ENCODE assay signal across 23 cellular contexts in the genomic region with DNA sequence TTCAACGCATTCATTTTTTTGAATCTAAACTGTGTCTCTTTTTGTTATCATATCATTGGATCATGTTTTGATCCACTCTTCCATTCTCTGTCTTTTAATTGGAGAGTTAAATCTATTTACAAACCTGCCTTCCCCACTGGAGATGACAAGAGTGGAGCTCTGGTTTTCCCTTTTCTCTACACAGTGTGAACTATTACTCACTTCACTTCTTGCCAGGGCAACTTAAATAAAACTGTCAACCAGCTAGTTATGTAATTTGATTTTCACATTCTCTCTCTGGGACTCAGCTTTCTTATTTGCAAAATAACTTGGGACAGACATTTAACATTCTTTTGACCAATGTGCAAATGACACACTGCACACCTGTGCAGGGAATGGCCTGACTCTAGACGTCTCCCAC.
"Had no signal": no experiment of that assay in that cellular context is flagged by ENCODE, and none has a peak within 500 bp of the region (broad histone marks: within the 10 kb centered on the region; RNA-seq: fewer than 3 reads in every experiment).

No MANE protein-coding gene starts in this region.

- H3K36me3 ChIP-seq: left lung, lower lobe of right lung, pancreas, prostate gland, tibial nerve, uterus had no signal

- ATAC-seq: left colon; left lung; lower lobe of right lung; naive thymus-derived CD8-positive, alpha-beta T cell; pancreas; right cardiac atrium; sciatic nerve; stimulated activated effector memory CD8-positive, alpha-beta T cell treated with anti-CD3 and anti-CD28 coated beads, Interleukin-12 subunit alpha, Interleukin-12 subunit beta, amount 100 ng/mL, for 72 hours had no signal

- H3K4me3 ChIP-seq: left lung, lower lobe of right lung, pancreas, prostate gland, skin epidermis, tibial nerve, uterus had no signal

- H3K27me3 ChIP-seq: pancreas, tibial nerve, uterus had no signal

- H3K9me3 ChIP-seq: lower lobe of right lung, pancreas, prostate gland had no signal

- H3K4me1 ChIP-seq: left lung, lower lobe of right lung, pancreas, prostate gland, tibial nerve, uterus had no signal

- DNase-seq: hippocampal formation; kidney; left colon; left lung; lower lobe of right lung; mammary epithelial cell; mesenchymal stem cell; naive thymus-derived CD8-positive, alpha-beta T cell; nucleus accumbens; pancreas; posterior cingulate gyrus; retina; right cardiac atrium; stimulated activated CD4-positive, alpha-beta T cell treated with anti-CD3 and anti-CD28 coated beads, Interleukin-12 subunit alpha, Interleukin-12 subunit beta, amount 100 ng/mL, for 4 hours; stimulated activated CD4-positive, alpha-beta T cell treated with anti-CD3 and anti-CD28 coated beads, Interleukin-15, amount 100 ng/mL, for 24 hours; stimulated activated CD4-positive, alpha-beta T cell treated with anti-CD3 and anti-CD28 coated beads, Interleukin-4, amount 100 ng/mL, for 1 hour; stimulated activated naive CD4-positive, alpha-beta T cell; uterus had no signal

- H3K27ac ChIP-seq: left lung, lower lobe of right lung, pancreas, prostate gland, skin epidermis, tibial nerve, uterus had no signal
